Comparison of ENCODE assay signal across 1 cellular context in genomic region chr7:137840183-137840779, GRCh38.
TF ChIP-seq lines count a peak whose summit lies in the region.

No MANE protein-coding gene starts in this region.

TF ChIP-seq in HepG2, 621 proteins besides CTCF, POLR2A, EP300 and RAD21 (continued from another document):
- TF ChIP-seq TFDP1 (CRISPR knock-in tag; IDR thresholded peaks at IDR 0.05; ENCODE audit: borderline replicate concordance): no peak
- no peak for TF ChIP-seq ATRX (CRISPR knock-in tag; IDR thresholded peaks at IDR 0.05; ENCODE audit: borderline replicate concordance)
- no peak for TF ChIP-seq THAP8 (CRISPR knock-in tag; IDR thresholded peaks at IDR 0.05; ENCODE audit: borderline replicate concordance)
- TF ChIP-seq KLF12 (CRISPR knock-in tag; IDR thresholded peaks at IDR 0.05; ENCODE audit: borderline replicate concordance): no peak
- no peak for TF ChIP-seq ZNF432 (CRISPR knock-in tag; IDR thresholded peaks at IDR 0.05; ENCODE audit: borderline replicate concordance)
- TF ChIP-seq ZNF83 (CRISPR knock-in tag; IDR thresholded peaks at IDR 0.05; ENCODE audit: borderline replicate concordance): no peak
- TF ChIP-seq ZNF430 (CRISPR knock-in tag; IDR thresholded peaks at IDR 0.05): no peak
- TF ChIP-seq TCF7L2 (IDR thresholded peaks at IDR 0.05; ENCODE audit: low read depth, low read length): no peak
TF ChIP-seq in HepG2: peak in this region for 0.
